ENCODE assay signal across 10 cellular contexts in the genomic region with DNA sequence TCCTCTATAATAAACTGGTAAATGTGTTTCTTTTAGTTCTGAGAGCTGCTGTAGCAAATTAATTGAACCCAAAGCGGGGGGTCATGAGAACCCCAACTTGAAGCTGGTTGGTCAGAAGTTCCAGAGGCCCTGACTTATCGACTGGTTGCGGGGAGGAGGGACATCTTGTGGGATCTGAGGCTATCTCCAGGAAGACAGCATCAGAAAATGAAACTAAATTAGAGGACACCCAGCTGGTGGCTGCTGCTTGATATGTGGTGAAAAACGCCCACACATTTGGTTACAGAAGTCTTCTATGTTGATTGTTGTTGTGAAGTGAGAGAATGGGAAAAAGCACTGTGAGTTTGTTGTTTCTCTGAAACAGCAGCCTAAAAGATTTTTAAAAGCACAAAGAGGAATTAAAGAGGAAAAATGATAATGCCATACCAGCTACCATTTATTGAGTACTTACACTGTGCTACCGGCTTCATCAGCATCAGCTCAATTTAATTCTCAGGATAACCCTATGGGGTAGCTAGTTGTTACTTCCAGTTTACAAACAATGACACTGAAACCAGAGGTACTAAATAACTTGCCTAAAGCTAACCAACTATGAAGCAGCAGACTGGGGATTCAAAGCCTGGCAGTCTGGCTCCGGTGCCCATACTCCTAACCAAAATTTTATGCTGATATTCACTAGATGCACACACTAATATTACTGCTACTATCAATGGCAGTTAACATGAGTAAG. TPM values are rescaled to one million over a fixed set of nuclear protein-coding genes. Genes with fewer than 3 reads are reported as not detected.
A peak's percentile ranks its signal among the peaks of the same experiment; 100 is the strongest.
DNase-seq lines count a peak whose midpoint lies in the region; ATAC-seq and TF ChIP-seq lines count a peak whose summit lies in the region.
"Had no signal": no experiment of that assay in that cellular context is flagged by ENCODE, and none has a peak within 500 bp of the region (broad histone marks: within the 10 kb centered on the region; RNA-seq: fewer than 3 reads in every experiment).

No MANE protein-coding gene starts in this region.

- H3K4me3 Mint-ChIP-seq in neural progenitor cell = no peak overlapping the region

- DNase-seq in OCI-M1 (lab: John Stamatoyannopoulos, UW) (peak; percentile 89), mucosa of descending colon (peak in 1 of 3 donors; percentile 45), NCI-H187 (lab: John Stamatoyannopoulos, UW) (no peak), DMS53 treated with DMSO at 0.1 percent for 48 hours (lab: John Stamatoyannopoulos, UW; ENCODE audit: unreplicated experiment) (no peak), neural progenitor cell (ENCODE audit: low spot score) (no peak), posterior vena cava (ENCODE audit: low spot score) (no peak)
- DNase-seq: NCI-H1694 had no signal

- H3K9me3 ChIP-seq in mucosa of descending colon (no peaks in the 10 kb centered on the region), neural progenitor cell (ENCODE audit: low read depth) (no peaks in the 10 kb centered on the region)

- peaks cover 58% of the 10 kb centered on the region for H3K36me3 Mint-ChIP-seq in neural progenitor cell

- no peak for TF ChIP-seq CTCF in mucosa of descending colon (IDR thresholded peaks at IDR 0.05)
- no peak for TF ChIP-seq CTCF in neural progenitor cell (IDR thresholded peaks at IDR 0.05)

- H2AFZ ChIP-seq in neural progenitor cell (replicated peaks) = no peak overlapping the region

- no peaks in the 10 kb centered on the region for H3K36me3 ChIP-seq in mucosa of descending colon (ENCODE audit: low read depth)
- no peaks in the 10 kb centered on the region for H3K36me3 ChIP-seq in neural progenitor cell

- H3K79me2 ChIP-seq in neural progenitor cell (ENCODE audit: low read depth) = no peaks in the 10 kb centered on the region

- no peaks in the 10 kb centered on the region for H3K27me3 ChIP-seq in neural progenitor cell

- no peak overlapping the region for H3K27ac ChIP-seq in neural progenitor cell

- no peaks in the 10 kb centered on the region for H3K27me3 Mint-ChIP-seq in neural progenitor cell (ENCODE audit: insufficient read depth, low read depth)

- intact Hi-C loops in mucosa of descending colon (cut with DNase I, micrococcal nuclease) = no loop called here
- intact Hi-C loops in posterior vena cava (cut with DNase I) = no loop called here

- peaks cover 4% of the 10 kb centered on the region for H4K20me1 ChIP-seq in neural progenitor cell (ENCODE audit: low read depth)

- H3K9ac ChIP-seq in neural progenitor cell = no peak overlapping the region

- peaks cover 5% of the 10 kb centered on the region for H3K4me1 Mint-ChIP-seq in neural progenitor cell

- H3K4me1 ChIP-seq in mucosa of descending colon (ENCODE audit: low read depth) = peaks cover 10% of the 10 kb centered on the region
- no peaks in the 10 kb centered on the region for H3K4me1 ChIP-seq in neural progenitor cell

- H3F3A ChIP-seq in neural progenitor cell (ENCODE audit: low read depth) = no peaks in the 10 kb centered on the region

- ATAC-seq in GM18868 (IDR thresholded peaks at IDR 0.05; ENCODE audit: unreplicated experiment) = peak; percentile 69
- ATAC-seq in GM21576 (IDR thresholded peaks at IDR 0.05; ENCODE audit: unreplicated experiment) = peak; percentile 72
- peak; percentile 37 for ATAC-seq in mucosa of descending colon

- no peaks in the 10 kb centered on the region for H3K9me3 Mint-ChIP-seq in neural progenitor cell

- H3K4me2 ChIP-seq in neural progenitor cell = no peak overlapping the region

- H3K4me3 ChIP-seq in mucosa of descending colon (no peak overlapping the region), neural progenitor cell (no peak overlapping the region)

- H3K27ac Mint-ChIP-seq in neural progenitor cell = no peak overlapping the region

RNA-seq across cellular contexts. Expression of a gene that starts 24.3 kb away (rescaled TPM):
- total RNA-seq in mucosa of descending colon (100 to 1,000 TPM in 2 of 3 donors, 10 to 100 TPM in 1; 90.6 to 197 (median 107) TPM), neural progenitor cell (ENCODE audit: low replicate concordance) (113 and 153 TPM in 2 replicates), posterior vena cava (100 to 1,000 TPM; 166 to 175 TPM)

RNA-seq across cellular contexts. Expression of a gene that starts 24.4 kb away (rescaled TPM):
- total RNA-seq in mucosa of descending colon (10 to 100 TPM; 19.9 to 29.9 (median 20.6) TPM), neural progenitor cell (ENCODE audit: low replicate concordance) (10.8 and 19.9 TPM in 2 replicates), posterior vena cava (10 to 100 TPM; 11.2 to 21.7 TPM)

RNA-seq across cellular contexts. Expression of a gene that starts 30.6 kb away (rescaled TPM):
- total RNA-seq in mucosa of descending colon = 1 to 10 TPM; 1.3 to 3.5 (median 1.4) TPM
- 6.8 and 9.6 TPM in 2 replicates for total RNA-seq in neural progenitor cell (ENCODE audit: low replicate concordance)
- total RNA-seq in posterior vena cava = 1 to 10 TPM in 1 of 2 donors, under 1 TPM in 1; 0.37 to 1.2 TPM

RNA-seq across cellular contexts. Expression of a gene that starts 53.8 kb away (rescaled TPM):
- total RNA-seq in mucosa of descending colon (1,000 to 10,000 TPM in 1 of 3 donors, 100 to 1,000 TPM in 2; 427 to 1,655 (median 710) TPM), neural progenitor cell (ENCODE audit: low replicate concordance) (0.69 and 2.5 TPM in 2 replicates), posterior vena cava (100 to 1,000 TPM; 122 to 282 TPM)
- total RNA-seq: epithelial cell of proximal tubule had no signal

RNA-seq across cellular contexts. Expression of a gene that starts 59.6 kb away (rescaled TPM):
- total RNA-seq in mucosa of descending colon = not detected
- not detected in 2 replicates for total RNA-seq in neural progenitor cell (ENCODE audit: low replicate concordance)
- total RNA-seq in posterior vena cava = not detected
- total RNA-seq: epithelial cell of proximal tubule had no signal
